Comparison of ENCODE assay signal across 12 cellular contexts in genomic region chr20:50333131-50333530, GRCh38.
"Had no signal": no experiment of that assay in that cellular context is flagged by ENCODE, and none has a peak within 500 bp of the region (broad histone marks: within the 10 kb centered on the region; RNA-seq: fewer than 3 reads in every experiment).

No MANE protein-coding gene starts in this region.

- H3K4me3 ChIP-seq: body of pancreas had no signal

- H3K27ac ChIP-seq: parathyroid adenoma had no signal

- ATAC-seq: body of pancreas; effector memory CD8-positive, alpha-beta T cell; WTC11 had no signal

- H3K9me3 ChIP-seq: body of pancreas had no signal

- H3K4me1 ChIP-seq: parathyroid adenoma had no signal

- H3K27me3 ChIP-seq: body of pancreas had no signal

- H3K79me2 ChIP-seq: parathyroid adenoma had no signal

- H3K9ac ChIP-seq: parathyroid adenoma had no signal

- H2AFZ ChIP-seq: parathyroid adenoma had no signal

- DNase-seq: activated CD4-positive, alpha-beta T cell treated with anti-CD3 and anti-CD28 coated beads, Interleukin-2, amount 10 ng/mL, durations not matched to agents 24 days and 14 days; activated naive CD4-positive, alpha-beta T cell treated with anti-CD3 and anti-CD28 coated beads, Interleukin-2, amount 50 U/mL, for 16 hours; activated T-cell treated with anti-CD3 and anti-CD28 coated beads for 4 hours; amniotic stem cell; body of pancreas; effector memory CD8-positive, alpha-beta T cell; hippocampal formation; stimulated activated CD4-positive, alpha-beta T cell treated with anti-CD3 and anti-CD28 coated beads, Interleukin-2, amount 100 ng/mL, for 24 hours; stimulated activated naive CD4-positive, alpha-beta T cell; T-helper 1 cell had no signal
